8 cellular contexts compared by ENCODE assay signal in the genomic region with DNA sequence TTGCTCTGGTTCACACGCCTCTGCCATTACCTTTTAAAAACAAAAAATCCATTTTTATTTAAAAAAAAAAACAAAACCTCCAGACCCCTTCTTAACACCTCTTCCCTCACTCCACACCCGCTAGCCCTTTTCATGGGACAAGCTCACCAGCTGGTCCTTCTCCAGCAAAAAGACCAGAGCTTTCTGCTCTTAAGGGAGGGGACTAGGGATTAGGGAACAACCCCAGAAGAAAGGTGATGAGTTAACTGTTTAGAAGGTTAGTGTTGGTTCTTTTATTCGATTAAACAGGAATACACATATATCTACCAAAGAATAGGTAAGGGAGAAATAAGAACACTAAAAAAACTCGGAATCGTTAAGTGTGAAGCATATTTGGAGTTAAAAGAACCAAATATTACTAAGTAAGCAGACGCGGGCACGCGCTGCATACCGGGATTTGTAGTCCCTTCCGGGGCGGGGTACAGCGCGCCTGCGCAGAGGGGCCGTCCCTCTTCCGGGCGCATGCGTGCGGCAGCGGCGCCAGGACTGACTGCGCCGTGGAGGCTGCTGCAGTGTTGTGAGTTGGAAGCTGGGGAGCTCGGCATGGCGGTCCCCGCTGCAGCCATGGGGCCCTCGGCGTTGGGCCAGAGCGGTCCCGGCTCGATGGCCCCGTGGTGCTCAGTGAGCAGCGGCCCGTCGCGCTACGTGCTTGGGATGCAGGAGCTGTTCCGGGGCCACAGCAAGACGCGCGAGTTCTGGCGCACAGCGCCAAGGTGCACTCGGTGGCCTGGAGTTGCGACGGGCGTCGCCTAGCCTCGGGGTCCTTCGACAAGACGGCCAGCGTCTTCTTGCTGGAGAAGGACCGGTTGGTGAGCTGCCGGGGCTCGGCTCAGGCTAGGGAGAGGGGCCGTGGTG.
DNase-seq lines count a peak whose midpoint lies in the region; ATAC-seq and TF ChIP-seq lines count a peak whose summit lies in the region.
"Not testable (repeated sequence)": the region's sequence is repeated elsewhere in the genome, so short reads cannot be mapped to it uniquely, and the experiment has no call there.

No MANE protein-coding gene starts in this region.

- TF ChIP-seq CTCF in esophagus muscularis mucosa (IDR thresholded peaks at IDR 0.05); lung (IDR thresholded peaks at IDR 0.05; ENCODE audit: control extremely low read depth, extremely low read depth): not testable (repeated sequence)

- H3K4me1 Mint-ChIP-seq in activated CD4-positive, alpha-beta T cell treated with anti-CD3 and anti-CD28 coated beads, Interleukin-2, amount 10 ng/mL, durations not matched to agents 7 days and 5 days: not testable (repeated sequence)

- H3K9me3 Mint-ChIP-seq in activated CD4-positive, alpha-beta T cell treated with anti-CD3 and anti-CD28 coated beads, Interleukin-2, amount 10 ng/mL, durations not matched to agents 7 days and 5 days: not testable (repeated sequence)

- peak overlapping the region; percentile 78 for H3K4me3 Mint-ChIP-seq in activated CD4-positive, alpha-beta T cell treated with anti-CD3 and anti-CD28 coated beads, Interleukin-2, amount 10 ng/mL, durations not matched to agents 7 days and 5 days

- H3K4me1 ChIP-seq in HUES64 (ENCODE audit: insufficient read depth, low read length); esophagus muscularis mucosa; lung (ENCODE audit: control insufficient read depth in 2 of 2, insufficient read depth in 2 of 2, low read length in 2 of 2); subcutaneous abdominal adipose tissue (ENCODE audit: control insufficient read depth in 5 of 5, insufficient read depth in 5 of 5, low read length in 5 of 5): not testable (repeated sequence)

- H3K27ac ChIP-seq in HUES64 (ENCODE audit: low read depth, low read length); esophagus muscularis mucosa (replicated peaks in 1 of 4); lung (ENCODE audit: low read depth in 1 of 2, low read length in 1 of 2); subcutaneous abdominal adipose tissue (ENCODE audit: low read depth, low read length): not testable (repeated sequence)

- not testable (repeated sequence) for TF ChIP-seq POLR2A in esophagus muscularis mucosa (IDR thresholded peaks at IDR 0.05; ENCODE audit: low read depth)

- H3K27ac Mint-ChIP-seq in activated CD4-positive, alpha-beta T cell treated with anti-CD3 and anti-CD28 coated beads, Interleukin-2, amount 10 ng/mL, durations not matched to agents 7 days and 5 days: not testable (repeated sequence)

- H3K4me3 ChIP-seq in HUES64 (ENCODE audit: low read length): peak overlapping the region; percentile 40
- H3K4me3 ChIP-seq in esophagus muscularis mucosa: peak overlapping the region; percentile 30 to 58 (median 48)
- peak overlapping the region; percentile 35 for H3K4me3 ChIP-seq in lung
- peak overlapping the region in 4 of 5 donors; percentile 31 to 59 (median 48) for H3K4me3 ChIP-seq in subcutaneous abdominal adipose tissue (ENCODE audit: low read depth in 1 of 5, low read length in 5 of 5)

- no CpG with 5 or more reads among the region's 57 CpGs for WGBS in HUES64
- WGBS in esophagus muscularis mucosa: 0% methylated on average over 1 of the region's 57 CpGs
- 2 to 6% methylated on average over 12 to 21 of the region's 57 CpGs for WGBS in lung, 2 donors

- peak; percentile 42 for DNase-seq in ELF-1 (ENCODE audit: low read depth, low spot score)
- peak; percentile 26 for DNase-seq in activated CD4-positive, alpha-beta T cell treated with anti-CD3 and anti-CD28 coated beads, Interleukin-2, amount 10 ng/mL, durations not matched to agents 7 days and 5 days
- DNase-seq in esophagus muscularis mucosa (ENCODE audit: extremely low spot score); lung (ENCODE audit: low spot score): not testable (repeated sequence)

- not testable (repeated sequence) for H3K9ac ChIP-seq in HUES64 (ENCODE audit: low read depth, low read length); subcutaneous abdominal adipose tissue (ENCODE audit: low read length in 5 of 5)

- ATAC-seq in GM19452 (IDR thresholded peaks at IDR 0.05; ENCODE audit: unreplicated experiment) (peak; percentile 85), HG02885 (IDR thresholded peaks at IDR 0.05; ENCODE audit: poor library complexity, unreplicated experiment) (peak; percentile 85), lung (ENCODE audit: insufficient read depth, low FRiP score) (peak; percentile 86)

- CTCF ChIA-PET in activated CD4-positive, alpha-beta T cell treated with anti-CD3 and anti-CD28 coated beads, Interleukin-2, amount 10 ng/mL, durations not matched to agents 7 days and 5 days (lab: Charles Lee): not testable (repeated sequence)

- TF ChIP-seq EP300 in esophagus muscularis mucosa (IDR thresholded peaks at IDR 0.05): not testable (repeated sequence)

- not testable (repeated sequence) for H3K36me3 Mint-ChIP-seq in activated CD4-positive, alpha-beta T cell treated with anti-CD3 and anti-CD28 coated beads, Interleukin-2, amount 10 ng/mL, durations not matched to agents 7 days and 5 days (ENCODE audit: low read depth)

- POLR2A ChIA-PET in activated CD4-positive, alpha-beta T cell treated with anti-CD3 and anti-CD28 coated beads, Interleukin-2, amount 10 ng/mL, durations not matched to agents 7 days and 5 days (lab: Charles Lee): not testable (repeated sequence)

- not testable (repeated sequence) for H3K36me3 ChIP-seq in HUES64 (ENCODE audit: insufficient read depth, low read length); esophagus muscularis mucosa; lung (ENCODE audit: control insufficient read depth in 2 of 2, insufficient read depth in 2 of 2, low read length in 2 of 2); subcutaneous abdominal adipose tissue (ENCODE audit: control insufficient read depth in 5 of 5, insufficient read depth in 5 of 5, low read length in 5 of 5)

- H3K9me3 ChIP-seq in HUES64 (ENCODE audit: insufficient read depth, low read depth, low read length); esophagus muscularis mucosa; lung (ENCODE audit: control insufficient read depth in 2 of 2, insufficient read depth in 1 of 2, low read length in 1 of 2); subcutaneous abdominal adipose tissue (ENCODE audit: control insufficient read depth in 5 of 5, low read length in 5 of 5): not testable (repeated sequence)

- H3K27me3 Mint-ChIP-seq in activated CD4-positive, alpha-beta T cell treated with anti-CD3 and anti-CD28 coated beads, Interleukin-2, amount 10 ng/mL, durations not matched to agents 7 days and 5 days: not testable (repeated sequence)

- not testable (repeated sequence) for H3K27me3 ChIP-seq in HUES64 (ENCODE audit: insufficient read depth, low read length); esophagus muscularis mucosa; lung (ENCODE audit: control insufficient read depth, insufficient read depth); subcutaneous abdominal adipose tissue (ENCODE audit: control insufficient read depth in 5 of 5, insufficient read depth in 4 of 5, low read length in 5 of 5)

- intact Hi-C loops in esophagus muscularis mucosa (cut with DNase I): not testable (repeated sequence)
